ENCODE assay signal across 28 cellular contexts in the genomic region with DNA sequence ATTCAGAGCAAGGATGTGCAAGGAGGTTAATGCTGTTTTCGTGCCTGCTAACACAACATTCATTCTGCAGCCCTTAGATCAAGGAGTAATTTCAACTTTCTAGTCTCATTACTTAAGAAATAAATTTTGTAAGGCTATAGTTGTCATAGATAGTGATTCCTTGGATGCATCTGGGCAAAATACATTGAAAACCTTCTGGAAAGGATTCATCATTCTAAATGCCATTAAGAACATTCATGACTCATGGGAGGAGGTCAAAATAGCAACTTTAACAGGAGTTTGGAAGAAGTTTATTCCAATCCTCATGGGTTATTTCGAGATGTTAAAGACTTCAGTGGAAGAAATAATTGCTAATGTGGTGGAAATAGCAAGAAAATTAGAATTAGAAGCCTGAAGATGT.
"Had no signal": no experiment of that assay in that cellular context is flagged by ENCODE, and none has a peak within 500 bp of the region (broad histone marks: within the 10 kb centered on the region; RNA-seq: fewer than 3 reads in every experiment).

No MANE protein-coding gene starts in this region.

- H3K27me3 Mint-ChIP-seq: activated naive CD4-positive, alpha-beta T cell treated with anti-CD3 and anti-CD28 coated beads, Interleukin-2, amount 10 ng/mL, durations not matched to agents 7 days and 5 days; activated naive CD8-positive, alpha-beta T cell treated with anti-CD3 and anti-CD28 coated beads, Interleukin-2, amount 10 ng/mL, durations not matched to agents 7 days and 5 days; progenitor cell of endocrine pancreas had no signal

- H3K36me3 Mint-ChIP-seq: activated naive CD4-positive, alpha-beta T cell treated with anti-CD3 and anti-CD28 coated beads, Interleukin-2, amount 10 ng/mL, durations not matched to agents 7 days and 5 days; mesothelial cell of epicardium; naive B cell had no signal

- H3K4me3 Mint-ChIP-seq: activated naive CD4-positive, alpha-beta T cell treated with anti-CD3 and anti-CD28 coated beads, Interleukin-2, amount 10 ng/mL, durations not matched to agents 7 days and 5 days; activated naive CD8-positive, alpha-beta T cell treated with anti-CD3 and anti-CD28 coated beads, Interleukin-2, amount 10 ng/mL, durations not matched to agents 7 days and 5 days; effector memory CD8-positive, alpha-beta T cell; mesothelial cell of epicardium; naive B cell; nephron progenitor cell had no signal

- H3K4me1 ChIP-seq: left lung, lower lobe of right lung, right lobe of liver had no signal

- H3K9me3 ChIP-seq: ascending aorta, left lung, lower lobe of right lung, neutrophil, ovary, right lobe of liver, thoracic aorta had no signal

- H3K4me1 Mint-ChIP-seq: mesothelial cell of epicardium, naive B cell had no signal

- H3K9me3 Mint-ChIP-seq: effector memory CD8-positive, alpha-beta T cell had no signal

- H3K27ac Mint-ChIP-seq: activated naive CD4-positive, alpha-beta T cell treated with anti-CD3 and anti-CD28 coated beads, Interleukin-2, amount 10 ng/mL, durations not matched to agents 7 days and 5 days; activated naive CD8-positive, alpha-beta T cell treated with anti-CD3 and anti-CD28 coated beads, Interleukin-2, amount 10 ng/mL, durations not matched to agents 7 days and 5 days; effector memory CD8-positive, alpha-beta T cell; mesothelial cell of epicardium; naive B cell; nephron progenitor cell; progenitor cell of endocrine pancreas had no signal

- DNase-seq: activated CD4-positive, alpha-beta T cell treated with anti-CD3 and anti-CD28 coated beads for 4 hours; activated CD4-positive, alpha-beta T cell treated with anti-CD3 and anti-CD28 coated beads, Interleukin-2, amount 50 U/mL, for 48 hours; activated CD4-positive, CD25-positive, alpha-beta regulatory T cell; activated CD8-positive, alpha-beta memory T cell treated with anti-CD3 and anti-CD28 coated beads for 24 hours; activated gamma-delta T cell; activated naive CD4-positive, alpha-beta T cell treated with anti-CD3 and anti-CD28 coated beads, Interleukin-2, amount 10 ng/mL, durations not matched to agents 7 days and 5 days; activated naive CD8-positive, alpha-beta T cell treated with anti-CD3 and anti-CD28 coated beads, Interleukin-2, amount 10 ng/mL, durations not matched to agents 7 days and 5 days; brain microvascular endothelial cell; cortex of kidney; effector memory CD8-positive, alpha-beta T cell; erythroblast; foreskin melanocyte; left lung; lower lobe of right lung; naive B cell; nephron progenitor cell; ovary; right lobe of liver; stimulated activated CD4-positive, alpha-beta T cell treated with anti-CD3 and anti-CD28 coated beads, Interleukin-12 subunit alpha, Interleukin-12 subunit beta, amount 100 ng/mL, for 4 hours; stimulated activated CD4-positive, alpha-beta T cell treated with anti-CD3 and anti-CD28 coated beads, Interleukin-4, amount 100 ng/mL, for 1 hour; stimulated activated naive CD8-positive, alpha-beta T cell treated with anti-CD3 and anti-CD28 coated beads, Interleukin-15, Interleukin-2, amounts not matched to agents 100 U/mL and 50 U/mL, for 24 hours; trophoblast cell had no signal

- H3K27ac ChIP-seq: brain microvascular endothelial cell, left lung, lower lobe of right lung, neutrophil, ovary, right lobe of liver, skin epidermis, thoracic aorta had no signal

- H3K27me3 ChIP-seq: ascending aorta, brain microvascular endothelial cell, left lung, neutrophil, ovary, right lobe of liver had no signal

- H3K4me3 ChIP-seq: ascending aorta, left lung, lower lobe of right lung, ovary, right lobe of liver, skin epidermis, thoracic aorta had no signal

- H3K36me3 ChIP-seq: ascending aorta, brain microvascular endothelial cell, left lung, lower lobe of right lung, neutrophil, ovary, right lobe of liver, thoracic aorta had no signal
